26 cellular contexts compared by ENCODE assay signal in genomic region chr5:105197531-105197930, GRCh38.
DNase-seq lines count a peak whose midpoint lies in the region; ATAC-seq, FAIRE-seq and TF ChIP-seq lines count a peak whose summit lies in the region.
"Had no signal": no experiment of that assay in that cellular context is flagged by ENCODE, and none has a peak within 500 bp of the region (broad histone marks: within the 10 kb centered on the region; RNA-seq: fewer than 3 reads in every experiment).

No MANE protein-coding gene starts in this region.

- in situ Hi-C loops in HepG2 (cut with HindIII; ENCODE audit: extremely low pct_ligation_motif_present, low pct_unique_long_range_greater_than_20kb): no loop called here

- WGBS in HepG2 (ENCODE audit: low lambda C conversion rate): 16% methylated on average over 3 of the region's 3 CpGs
- 71% methylated on average over 3 of the region's 3 CpGs for WGBS in right lobe of liver (ENCODE audit: insufficient coverage, low coverage, low lambda C conversion rate, missing lambda C conversion rate)

- no peak overlapping the region for H3K9ac ChIP-seq in HepG2 (ENCODE audit: insufficient read depth, low read depth, low read length)
- H3K9ac ChIP-seq in SK-N-MC (ENCODE audit: insufficient read length): no peak overlapping the region
- H3K9ac ChIP-seq: BLaER1 had no signal

- H3K4me1 ChIP-seq in HepG2 (ENCODE audit: insufficient read depth, low read length) (no peaks in the 10 kb centered on the region), right lobe of liver (no peaks in the 10 kb centered on the region)
- H3K4me1 ChIP-seq: BE2C, BLaER1 had no signal

- H3K27me3 ChIP-seq in HepG2 (ENCODE audit: control insufficient read depth in 1 of 2, insufficient read depth in 2 of 2, low read length in 2 of 2): no peaks in the 10 kb centered on the region
- H3K27me3 ChIP-seq in right lobe of liver: no peaks in the 10 kb centered on the region
- H3K27me3 ChIP-seq: BE2C, BLaER1 had no signal

- no peak overlapping the region for H3K4me2 ChIP-seq in HepG2 (ENCODE audit: low read depth, low read length)
- H3K4me2 ChIP-seq: BLaER1 had no signal

- intact Hi-C loops in HepG2 (cut with micrococcal nuclease; ENCODE audit: unreplicated experiment): no loop called here
- intact Hi-C loops in right lobe of liver (cut with DNase I): no loop called here

- DNase-seq in HepG2 (ENCODE audit: low spot score): no peak
- DNase-seq in right lobe of liver: no peak
- DNase-seq in SK-N-MC (ENCODE audit: low read depth, low spot score): no peak
- DNase-seq in HUDEP-2 (lab: John Stamatoyannopoulos, UW; ENCODE audit: unreplicated experiment in 76 of 76): no peak
- no peak for DNase-seq in central memory CD4-positive, alpha-beta T cell
- no peak for DNase-seq in NCI-H69 (lab: John Stamatoyannopoulos, UW)
- DNase-seq: ACHN; BE2C; C1 segment of cervical spinal cord; CD4-positive, alpha-beta memory T cell; CD4-positive, CD25-positive, alpha-beta regulatory T cell; CD8-positive, alpha-beta memory T cell; COR-L47; DMS 273 treated with DMSO at 0.1 percent for 48 hours; DMS153; DMS53; DMS79; DND-41; EL; GDM1 had no signal

- H3K36me3 ChIP-seq in HepG2 (replicated peaks in 1 of 2; ENCODE audit: control insufficient read depth in 1 of 2, insufficient read depth in 2 of 2, low read length in 2 of 2): no peaks in the 10 kb centered on the region
- no peaks in the 10 kb centered on the region for H3K36me3 ChIP-seq in right lobe of liver
- no peaks in the 10 kb centered on the region for H3K36me3 ChIP-seq in SK-N-MC (ENCODE audit: insufficient read depth, low read length)
- H3K36me3 ChIP-seq: BE2C, BLaER1 had no signal

- no TSS peak for BruUV-seq in HepG2 (replicated peaks; lab: Mats Ljungman, UMichigan)

- no peaks in the 10 kb centered on the region for H4K20me1 ChIP-seq in HepG2 (ENCODE audit: insufficient read depth, low read length)
- H4K20me1 ChIP-seq: BLaER1 had no signal

- H3K4me3 ChIP-seq in HepG2 (replicated peaks in 1 of 3; ENCODE audit: insufficient read depth in 1 of 3, low read depth in 2 of 3, low read length in 3 of 3) (no peak overlapping the region), right lobe of liver (no peak overlapping the region), SK-N-MC (peak overlapping the region; percentile 1; the same call in 1 of the 2 replicates)
- H3K4me3 ChIP-seq: BLaER1, GM12878 had no signal

- no peak for TF ChIP-seq CTCF in HepG2 (CRISPR knock-in tag; IDR thresholded peaks at IDR 0.05)
- no peak for TF ChIP-seq CTCF in right lobe of liver (IDR thresholded peaks at IDR 0.05)

- FAIRE-seq in HepG2 (lab: Jason Lieb, UNC): no peak
- FAIRE-seq in colon (lab: Jason Lieb, UNC): peak; percentile 45
- FAIRE-seq: GM12878, GM12892, GM18507 had no signal

- no peak overlapping the region for H2AFZ ChIP-seq in HepG2 (ENCODE audit: low read length)

- H3K79me2 ChIP-seq in HepG2 (ENCODE audit: insufficient read depth, low read length): no peaks in the 10 kb centered on the region

- POLR2A ChIA-PET in HepG2 (lab: Yijun Ruan, JAX): no interaction called here

- H3K27ac ChIP-seq in HepG2 (ENCODE audit: extremely low read length, insufficient read depth, low read length) (no peak overlapping the region), right lobe of liver (no peak overlapping the region), SK-N-MC (peak overlapping the region; percentile 58; the same call in 1 of the 2 replicates)
- H3K27ac ChIP-seq: 22Rv1, BLaER1 had no signal

- TF ChIP-seq POLR2A in HepG2 (IDR thresholded peaks at IDR 0.05; ENCODE audit: insufficient read depth in 1 of 2, low read depth in 2 of 2, low read length in 2 of 2): no peak
- TF ChIP-seq POLR2A in right lobe of liver (IDR thresholded peaks at IDR 0.05): no peak

- H3K9me3 ChIP-seq in HepG2 (ENCODE audit: low read length) (no peaks in the 10 kb centered on the region), right lobe of liver (no peaks in the 10 kb centered on the region), SK-N-MC (ENCODE audit: low read depth, low read length) (no peaks in the 10 kb centered on the region)
- H3K9me3 ChIP-seq: BE2C, BLaER1 had no signal

- TF ChIP-seq RAD21 in HepG2 (CRISPR knock-in tag; IDR thresholded peaks at IDR 0.05): no peak

- CTCF ChIA-PET in HepG2 (lab: Yijun Ruan, JAX; ENCODE audit: low intra/inter-chr PET ratio, low total read pairs): no interaction called here

- no peak for ATAC-seq in HepG2
- no peak for ATAC-seq in right lobe of liver
- ATAC-seq: GM12878 had no signal

- TF ChIP-seq EP300 in HepG2 (IDR thresholded peaks at IDR 0.05; ENCODE audit: low read depth in 2 of 2, low read length in 2 of 2) (no peak), HepG2 (CRISPR knock-in tag; IDR thresholded peaks at IDR 0.05; ENCODE audit: borderline replicate concordance) (no peak)

TF ChIP-seq in HepG2, 621 proteins besides CTCF, POLR2A, EP300 and RAD21:
- TF ChIP-seq MAFK (conservative IDR thresholded peaks at IDR 0.05 in 1 of 2, IDR thresholded peaks at IDR 0.05 in 1 of 2; ENCODE audit: low read length in 2 of 2) (peak; percentile 61 to 81), MAFF (IDR thresholded peaks at IDR 0.05; ENCODE audit: low read depth, low read length) (peak; percentile 74), SRSF4 (IDR thresholded peaks at IDR 0.05; ENCODE audit: low read depth, low read length, poor library complexity, severe bottlenecking) (no peak)
